ENCODE assay signal across 10 cellular contexts in the genomic region with DNA sequence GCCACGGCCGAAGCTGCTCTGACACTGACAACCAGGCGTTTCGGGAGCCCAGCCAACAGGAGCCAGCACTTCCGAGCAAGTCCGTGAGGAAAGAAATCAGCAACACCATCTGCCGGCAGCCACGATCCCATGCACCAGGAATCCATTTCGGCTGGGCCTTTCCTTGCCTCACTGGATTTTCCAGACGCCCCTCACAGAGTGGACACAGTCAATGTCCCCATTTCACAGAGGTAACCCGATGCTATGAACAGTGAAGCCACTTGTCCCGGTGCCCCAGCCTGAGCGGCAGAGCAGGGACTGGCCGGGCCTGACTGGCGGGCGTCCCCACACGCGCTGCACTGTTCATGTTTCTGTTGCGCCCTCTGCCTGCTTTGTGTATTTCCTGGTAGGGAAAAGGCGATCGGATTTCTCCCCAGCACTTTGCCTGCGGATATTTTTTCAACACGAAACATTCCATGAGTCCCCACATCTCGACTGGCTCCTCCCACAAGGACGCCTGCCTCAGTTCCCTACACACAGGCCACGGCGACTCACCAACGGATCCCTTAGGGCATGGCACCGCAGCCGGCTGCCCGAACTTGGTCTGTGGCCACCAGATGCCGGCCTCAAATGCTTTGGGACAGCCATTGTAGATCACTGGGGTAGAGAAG. TPM values are rescaled to one million over a fixed set of nuclear protein-coding genes. Genes with fewer than 3 reads are reported as not detected.
DNase-seq lines count a peak whose midpoint lies in the region; ATAC-seq and TF ChIP-seq lines count a peak whose summit lies in the region.
"Had no signal": no experiment of that assay in that cellular context is flagged by ENCODE, and none has a peak within 500 bp of the region (broad histone marks: within the 10 kb centered on the region; RNA-seq: fewer than 3 reads in every experiment).

No MANE protein-coding gene starts in this region.

- CTCF ChIA-PET in activated CD4-positive, alpha-beta memory T cell treated with anti-CD3 and anti-CD28 coated beads for 36 hours (lab: Charles Lee): no interaction called here
- CTCF ChIA-PET in OCI-LY7 (lab: Charles Lee; ENCODE audit: unreplicated experiment): no interaction called here

- H2AFZ ChIP-seq in ACC112 (ENCODE audit: low read length, unreplicated experiment) (peak overlapping the region; percentile 42), OCI-LY7 (ENCODE audit: low read length) (no peak overlapping the region)

- H3K4me3 Mint-ChIP-seq in activated CD4-positive, alpha-beta memory T cell treated with anti-CD3 and anti-CD28 coated beads for 36 hours: no peak overlapping the region

- WGBS in liver: 59% methylated on average over 32 of the region's 32 CpGs

- H3K4me1 ChIP-seq in ACC112 (ENCODE audit: control insufficient read depth, insufficient read depth, low read length, unreplicated experiment) (no peaks in the 10 kb centered on the region), liver (ENCODE audit: control insufficient read depth in 4 of 4, insufficient read depth in 4 of 4, low read length in 3 of 4) (peaks cover 0 to 4% (median 0%) of the 10 kb centered on the region in 4 donors), OCI-LY7 (ENCODE audit: insufficient read depth, low read length, poor library complexity, severe bottlenecking) (no peaks in the 10 kb centered on the region)

- H3K9me2 ChIP-seq in OCI-LY7 (ENCODE audit: insufficient read depth, low read length): no peaks in the 10 kb centered on the region

- TF ChIP-seq CTCF in choroid plexus epithelial cell (conservative IDR thresholded peaks at IDR 0.05; ENCODE audit: low read depth, low read length): peak; percentile 61
- peak; percentile 60 for TF ChIP-seq CTCF in liver (IDR thresholded peaks at IDR 0.05; ENCODE audit: low read depth, low read length, missing input control)
- no peak for TF ChIP-seq CTCF in OCI-LY7 (conservative IDR thresholded peaks at IDR 0.05; ENCODE audit: low read length)

- no peak overlapping the region for H3K4me2 ChIP-seq in OCI-LY7 (ENCODE audit: low read length)
- H3K4me2 ChIP-seq: smooth muscle cell had no signal

- H3K27me3 ChIP-seq in ACC112 (ENCODE audit: insufficient read depth, low read length) (no peaks in the 10 kb centered on the region), liver (ENCODE audit: control insufficient read depth in 4 of 4, insufficient read depth in 4 of 4, low read length in 3 of 4) (no peaks in the 10 kb centered on the region)

- no peaks in the 10 kb centered on the region for H3K79me2 ChIP-seq in ACC112 (ENCODE audit: control insufficient read depth, insufficient read depth, low read length, unreplicated experiment)
- H3K79me2 ChIP-seq in OCI-LY7 (ENCODE audit: insufficient read depth, low read depth, low read length): no peaks in the 10 kb centered on the region

- DNase-seq in MV-4-11 (lab: John Stamatoyannopoulos, UW): peak; percentile 45
- DNase-seq in choroid plexus epithelial cell (ENCODE audit: low read depth): peak; percentile 63
- no peak for DNase-seq in activated CD4-positive, alpha-beta memory T cell treated with anti-CD3 and anti-CD28 coated beads for 36 hours
- DNase-seq in OCI-LY7 (ENCODE audit: low spot score): no peak

- POLR2A ChIA-PET in activated CD4-positive, alpha-beta memory T cell treated with anti-CD3 and anti-CD28 coated beads for 36 hours (lab: Charles Lee): no interaction called here
- POLR2A ChIA-PET in OCI-LY7 (lab: Charles Lee): no interaction called here

- H3K36me3 Mint-ChIP-seq in activated CD4-positive, alpha-beta memory T cell treated with anti-CD3 and anti-CD28 coated beads for 36 hours: no peaks in the 10 kb centered on the region

- no peaks in the 10 kb centered on the region for H4K20me1 ChIP-seq in OCI-LY7 (ENCODE audit: insufficient read depth, low read length)

- H3K27ac ChIP-seq in ACC112 (ENCODE audit: low read depth, low read length) (no peak overlapping the region), liver (ENCODE audit: low read depth in 1 of 2, low read length in 2 of 2) (peak overlapping the region in 1 of 2 donors; percentile 51), OCI-LY7 (ENCODE audit: low read depth, low read length, poor library complexity, severe bottlenecking) (no peak overlapping the region)
- H3K27ac ChIP-seq: HL-60 had no signal

- TF ChIP-seq RAD21 in liver (IDR thresholded peaks at IDR 0.05): peak; percentile 81 to 82

- intact Hi-C loops in activated CD4-positive, alpha-beta memory T cell treated with anti-CD3 and anti-CD28 coated beads for 36 hours (cut with micrococcal nuclease): no loop called here
- intact Hi-C loops in OCI-LY7 (cut with micrococcal nuclease; ENCODE audit: unreplicated experiment): no loop called here

- no peaks in the 10 kb centered on the region for H3K36me3 ChIP-seq in ACC112 (ENCODE audit: insufficient read depth, low read length)
- no peaks in the 10 kb centered on the region for H3K36me3 ChIP-seq in liver (ENCODE audit: control insufficient read depth in 4 of 4, insufficient read depth in 3 of 4, low read depth in 1 of 4, low read length in 3 of 4)
- no peaks in the 10 kb centered on the region for H3K36me3 ChIP-seq in OCI-LY7 (ENCODE audit: insufficient read depth, low read length)

- H3K4me1 Mint-ChIP-seq in activated CD4-positive, alpha-beta memory T cell treated with anti-CD3 and anti-CD28 coated beads for 36 hours (ENCODE audit: low read depth): peaks cover 5% of the 10 kb centered on the region

- no peak overlapping the region for H3K27ac Mint-ChIP-seq in activated CD4-positive, alpha-beta memory T cell treated with anti-CD3 and anti-CD28 coated beads for 36 hours

- H3K9me3 ChIP-seq in liver (ENCODE audit: control insufficient read depth in 4 of 4, low read length in 3 of 4) (no peaks in the 10 kb centered on the region), OCI-LY7 (ENCODE audit: low read length) (no peaks in the 10 kb centered on the region)

- H3K27me3 Mint-ChIP-seq in activated CD4-positive, alpha-beta memory T cell treated with anti-CD3 and anti-CD28 coated beads for 36 hours: peaks cover 3% of the 10 kb centered on the region

- no peak for ATAC-seq in GM21381 (IDR thresholded peaks at IDR 0.05; ENCODE audit: unreplicated experiment)
- ATAC-seq in GM19035 (IDR thresholded peaks at IDR 0.05; ENCODE audit: unreplicated experiment): no peak

- no peaks in the 10 kb centered on the region for H3K9me3 Mint-ChIP-seq in activated CD4-positive, alpha-beta memory T cell treated with anti-CD3 and anti-CD28 coated beads for 36 hours

- BruUV-seq in OCI-LY7 (replicated peaks; lab: Mats Ljungman, UMichigan): no TSS peak

- peak overlapping the region; percentile 73 for H3K4me3 ChIP-seq in ACC112 (ENCODE audit: low read depth, low read length)
- peak overlapping the region; percentile 30 for H3K4me3 ChIP-seq in choroid plexus epithelial cell (ENCODE audit: low read depth, low read length)
- H3K4me3 ChIP-seq in liver (ENCODE audit: low read depth in 1 of 3, low read length in 3 of 3): peak overlapping the region in 1 of 3 donors; percentile 24
- H3K4me3 ChIP-seq in OCI-LY7 (ENCODE audit: low read depth, low read length, poor library complexity, severe bottlenecking): no peak overlapping the region
- H3K4me3 ChIP-seq: smooth muscle cell had no signal

- peak overlapping the region in 1 of 2 donors; percentile 50 for H3K9ac ChIP-seq in liver (ENCODE audit: low read depth in 1 of 2, low read length in 2 of 2)

TF ChIP-seq in liver, 16 proteins besides CTCF, POLR2A, EP300 and RAD21 (continues in another document):
- TF ChIP-seq, protein P1, sequence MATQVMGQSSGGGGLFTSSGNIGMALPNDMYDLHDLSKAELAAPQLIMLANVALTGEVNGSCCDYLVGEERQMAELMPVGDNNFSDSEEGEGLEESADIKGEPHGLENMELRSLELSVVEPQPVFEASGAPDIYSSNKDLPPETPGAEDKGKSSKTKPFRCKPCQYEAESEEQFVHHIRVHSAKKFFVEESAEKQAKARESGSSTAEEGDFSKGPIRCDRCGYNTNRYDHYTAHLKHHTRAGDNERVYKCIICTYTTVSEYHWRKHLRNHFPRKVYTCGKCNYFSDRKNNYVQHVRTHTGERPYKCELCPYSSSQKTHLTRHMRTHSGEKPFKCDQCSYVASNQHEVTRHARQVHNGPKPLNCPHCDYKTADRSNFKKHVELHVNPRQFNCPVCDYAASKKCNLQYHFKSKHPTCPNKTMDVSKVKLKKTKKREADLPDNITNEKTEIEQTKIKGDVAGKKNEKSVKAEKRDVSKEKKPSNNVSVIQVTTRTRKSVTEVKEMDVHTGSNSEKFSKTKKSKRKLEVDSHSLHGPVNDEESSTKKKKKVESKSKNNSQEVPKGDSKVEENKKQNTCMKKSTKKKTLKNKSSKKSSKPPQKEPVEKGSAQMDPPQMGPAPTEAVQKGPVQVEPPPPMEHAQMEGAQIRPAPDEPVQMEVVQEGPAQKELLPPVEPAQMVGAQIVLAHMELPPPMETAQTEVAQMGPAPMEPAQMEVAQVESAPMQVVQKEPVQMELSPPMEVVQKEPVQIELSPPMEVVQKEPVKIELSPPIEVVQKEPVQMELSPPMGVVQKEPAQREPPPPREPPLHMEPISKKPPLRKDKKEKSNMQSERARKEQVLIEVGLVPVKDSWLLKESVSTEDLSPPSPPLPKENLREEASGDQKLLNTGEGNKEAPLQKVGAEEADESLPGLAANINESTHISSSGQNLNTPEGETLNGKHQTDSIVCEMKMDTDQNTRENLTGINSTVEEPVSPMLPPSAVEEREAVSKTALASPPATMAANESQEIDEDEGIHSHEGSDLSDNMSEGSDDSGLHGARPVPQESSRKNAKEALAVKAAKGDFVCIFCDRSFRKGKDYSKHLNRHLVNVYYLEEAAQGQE (IDR thresholded peaks at IDR 0.05): no peak
- TF ChIP-seq RXRA (IDR thresholded peaks at IDR 0.05): no peak
- TF ChIP-seq JUND (IDR thresholded peaks at IDR 0.05): no peak
- TF ChIP-seq HNF4A (conservative IDR thresholded peaks at IDR 0.05): no peak
- no peak for TF ChIP-seq HNF4G (IDR thresholded peaks at IDR 0.05)
- TF ChIP-seq, protein P2, sequence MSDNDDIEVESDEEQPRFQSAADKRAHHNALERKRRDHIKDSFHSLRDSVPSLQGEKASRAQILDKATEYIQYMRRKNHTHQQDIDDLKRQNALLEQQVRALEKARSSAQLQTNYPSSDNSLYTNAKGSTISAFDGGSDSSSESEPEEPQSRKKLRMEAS (IDR thresholded peaks at IDR 0.05): no peak
- TF ChIP-seq FOXA2 (IDR thresholded peaks at IDR 0.05): no peak
- TF ChIP-seq GABPA (IDR thresholded peaks at IDR 0.05 in 1 of 2, conservative IDR thresholded peaks at IDR 0.05 in 1 of 2): no peak
- TF ChIP-seq TAF1 (conservative IDR thresholded peaks at IDR 0.05): no peak
- TF ChIP-seq SP1 (IDR thresholded peaks at IDR 0.05): no peak
- TF ChIP-seq, protein P3, sequence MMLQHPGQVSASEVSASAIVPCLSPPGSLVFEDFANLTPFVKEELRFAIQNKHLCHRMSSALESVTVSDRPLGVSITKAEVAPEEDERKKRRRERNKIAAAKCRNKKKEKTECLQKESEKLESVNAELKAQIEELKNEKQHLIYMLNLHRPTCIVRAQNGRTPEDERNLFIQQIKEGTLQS (IDR thresholded peaks at IDR 0.05): no peak

RNA-seq across cellular contexts. Expression of a gene that starts 55.3 kb away (rescaled TPM):
- total RNA-seq in liver (10 to 100 TPM; 14.3 to 34.4 TPM), OCI-LY7 (2022) (109 and 121 TPM in 2 replicates)
- 10 to 100 TPM; 18.1 to 19.2 TPM for polyA plus RNA-seq in liver
- 10 to 100 TPM; 61.3 to 63.2 TPM for total RNA-seq in activated CD4-positive, alpha-beta memory T cell treated with anti-CD3 and anti-CD28 coated beads for 36 hours
- total RNA-seq in OCI-LY7 (2014; rRNA removed; shearing (Covaris generic)): 73.6 and 88.2 TPM in 2 replicates

Comparison
In these comparisons a context has a peak if more than half of its experiments do, and no peak if none do; other contexts are left out.
1. DNase-seq: peak in MV-4-11 (single experiment) and choroid plexus epithelial cell (single experiment); none in activated CD4-positive, alpha-beta memory T cell treated with anti-CD3 and anti-CD28 coated beads for 36 hours (single experiment) and OCI-LY7 (single experiment).